ENCODE assay signal across 14 cellular contexts in the genomic region with DNA sequence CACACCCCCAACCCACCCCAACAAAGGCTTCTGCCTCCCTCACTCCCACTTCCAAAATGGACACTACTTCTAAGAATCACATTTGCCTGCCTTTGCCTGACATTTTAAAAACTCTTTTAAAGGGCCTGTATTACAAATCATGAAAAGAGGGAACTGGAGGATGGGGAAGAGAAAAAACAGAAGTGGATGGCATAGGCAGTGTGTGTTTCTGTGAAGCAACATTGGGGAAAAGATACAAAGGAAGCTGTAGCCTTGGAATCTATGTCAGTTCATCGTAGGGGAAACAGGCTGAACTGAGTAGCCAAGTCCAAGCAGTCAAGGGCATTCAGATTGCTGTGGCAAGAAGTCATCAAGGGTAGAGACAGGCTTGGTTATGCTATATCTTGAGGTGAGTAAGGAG.
A peak's percentile ranks its signal among the peaks of the same experiment; 100 is the strongest.
DNase-seq lines count a peak whose midpoint lies in the region; ATAC-seq, FAIRE-seq and TF ChIP-seq lines count a peak whose summit lies in the region.
"Had no signal": no experiment of that assay in that cellular context is flagged by ENCODE, and none has a peak within 500 bp of the region (broad histone marks: within the 10 kb centered on the region; RNA-seq: fewer than 3 reads in every experiment).

No MANE protein-coding gene starts in this region.

- 52 to 64% (median 56%) methylated on average over 1 of the region's 1 CpG for WGBS in small intestine, 3 donors

- peaks cover 0 to 3% of the 10 kb centered on the region in 2 donors for H3K9me3 Mint-ChIP-seq in activated T-cell treated with anti-CD3 and anti-CD28 coated beads, Interleukin-2, amount 50 U/mL, for 72 hours
- H3K9me3 Mint-ChIP-seq in osteocyte (ENCODE audit: unreplicated experiment), result no peaks in the 10 kb centered on the region

- ATAC-seq in activated T-cell treated with anti-CD3 and anti-CD28 coated beads, Interleukin-2, amount 50 U/mL, for 72 hours (replicated peaks in 1 of 2), result no peak
- ATAC-seq in left ventricle myocardium superior, result peak; percentile 34

- no peaks in the 10 kb centered on the region for H3K36me3 ChIP-seq in small intestine (ENCODE audit: control insufficient read depth in 2 of 2, insufficient read depth in 2 of 2, low read length in 2 of 2)
- H3K36me3 ChIP-seq: colonic mucosa, esophagus muscularis mucosa, HAP-1, tibial nerve had no signal

- H3K4me3 ChIP-seq in small intestine (ENCODE audit: low read depth in 1 of 2, low read length in 2 of 2), result no peak overlapping the region
- H3K4me3 ChIP-seq: colonic mucosa, esophagus muscularis mucosa, HAP-1, tibial nerve had no signal

- H3K4me3 Mint-ChIP-seq in activated T-cell treated with anti-CD3 and anti-CD28 coated beads, Interleukin-2, amount 50 U/mL, for 72 hours, result peak overlapping the region in 1 of 2 donors; percentile 0
- H3K4me3 Mint-ChIP-seq in osteocyte (ENCODE audit: unreplicated experiment), result no peak overlapping the region

- no peak for FAIRE-seq in small intestine (lab: Jason Lieb, UNC)

- no peaks in the 10 kb centered on the region for H3K27me3 Mint-ChIP-seq in activated T-cell treated with anti-CD3 and anti-CD28 coated beads, Interleukin-2, amount 50 U/mL, for 72 hours (ENCODE audit: low read depth)
- no peaks in the 10 kb centered on the region for H3K27me3 Mint-ChIP-seq in osteocyte (ENCODE audit: unreplicated experiment)

- no peak for DNase-seq in activated T-cell treated with anti-CD3 and anti-CD28 coated beads, Interleukin-2, amount 50 U/mL, for 72 hours
- DNase-seq in activated T-cell treated with anti-CD3 and anti-CD28 coated beads, Interleukin-2, amount 50 U/mL, for 48 hours, result no peak
- DNase-seq in NOMO-1 treated with dmso at 0.1 percent for 144 hours (lab: John Stamatoyannopoulos, UW; ENCODE audit: unreplicated experiment) (peak; percentile 81), left ventricle myocardium superior (no peak), small intestine (peak; percentile 27), putamen (ENCODE audit: low spot score) (no peak), osteocyte (ENCODE audit: extremely low spot score, unreplicated experiment) (no peak)
- no peak for DNase-seq in stimulated activated CD4-positive, alpha-beta T cell treated with anti-CD3 and anti-CD28 coated beads, Interleukin-4, amount 100 ng/mL, for 24 hours
- DNase-seq: colonic mucosa, nucleus accumbens, T-helper 9 cell had no signal

- peaks cover 45% of the 10 kb centered on the region for H3K4me1 Mint-ChIP-seq in activated T-cell treated with anti-CD3 and anti-CD28 coated beads, Interleukin-2, amount 50 U/mL, for 72 hours (ENCODE audit: low read depth)
- peaks cover 12% of the 10 kb centered on the region for H3K4me1 Mint-ChIP-seq in osteocyte (ENCODE audit: unreplicated experiment)

- TF ChIP-seq CTCF in osteocyte (IDR thresholded peaks at IDR 0.05), result no peak

- intact Hi-C loops in left ventricle myocardium superior (cut with micrococcal nuclease), result no loop called here

- H3K36me3 Mint-ChIP-seq in activated T-cell treated with anti-CD3 and anti-CD28 coated beads, Interleukin-2, amount 50 U/mL, for 72 hours (ENCODE audit: insufficient read depth in 2 of 2), result peaks cover 9 to 12% of the 10 kb centered on the region in 2 donors
- H3K36me3 Mint-ChIP-seq in osteocyte (ENCODE audit: unreplicated experiment), result no peaks in the 10 kb centered on the region

- peak overlapping the region; percentile 14 for H3K27ac Mint-ChIP-seq in activated T-cell treated with anti-CD3 and anti-CD28 coated beads, Interleukin-2, amount 50 U/mL, for 72 hours
- no peak overlapping the region for H3K27ac Mint-ChIP-seq in osteocyte (ENCODE audit: unreplicated experiment)

- H3K27me3 ChIP-seq in small intestine (ENCODE audit: control insufficient read depth in 2 of 2, insufficient read depth in 2 of 2, low read length in 2 of 2), result no peaks in the 10 kb centered on the region
- H3K27me3 ChIP-seq: colonic mucosa, esophagus muscularis mucosa, tibial nerve had no signal

- peak overlapping the region in 1 of 2 donors; percentile 17 for H3K27ac ChIP-seq in small intestine (ENCODE audit: low read depth in 1 of 2, low read length in 1 of 2)
- H3K27ac ChIP-seq: colonic mucosa, esophagus muscularis mucosa had no signal

- no peaks in the 10 kb centered on the region for H3K9me3 ChIP-seq in small intestine (ENCODE audit: control insufficient read depth, low read depth)
- H3K9me3 ChIP-seq: colonic mucosa, esophagus muscularis mucosa, HAP-1, tibial nerve had no signal

- peaks cover 8 to 11% of the 10 kb centered on the region in 2 donors for H3K4me1 ChIP-seq in small intestine (ENCODE audit: control insufficient read depth in 2 of 2, insufficient read depth in 1 of 2, low read depth in 1 of 2, low read length in 1 of 2)
- H3K4me1 ChIP-seq: colonic mucosa, esophagus muscularis mucosa, HAP-1, tibial nerve had no signal

Comparison
In these comparisons a context has a peak if more than half of its experiments do, and no peak if none do; other contexts are left out.
1. DNase-seq: peak in NOMO-1 treated with dmso at 0.1 percent for 144 hours (single experiment) and small intestine (single experiment); none in activated T-cell treated with anti-CD3 and anti-CD28 coated beads, Interleukin-2, amount 50 U/mL, for 72 hours (0 of 2), activated T-cell treated with anti-CD3 and anti-CD28 coated beads, Interleukin-2, amount 50 U/mL, for 48 hours (0 of 2), left ventricle myocardium superior (single experiment), putamen (single experiment), stimulated activated CD4-positive, alpha-beta T cell treated with anti-CD3 and anti-CD28 coated beads, Interleukin-4, amount 100 ng/mL, for 24 hours (single experiment) and osteocyte (single experiment).